ENCODE assay signal across 8 cellular contexts in genomic region chr14:23953116-23953463, GRCh38. TPM values are rescaled to one million over a fixed set of nuclear protein-coding genes. Genes with fewer than 3 reads are reported as not detected.
DNase-seq lines count a peak whose midpoint lies in the region; TF ChIP-seq lines count a peak whose summit lies in the region.
"Not testable (repeated sequence)": the region's sequence is repeated elsewhere in the genome, so short reads cannot be mapped to it uniquely, and the experiment has no call there.

No MANE protein-coding gene starts in this region.

- not testable (repeated sequence) for TF ChIP-seq CTCF in adrenal gland (IDR thresholded peaks at IDR 0.05); epithelial cell of proximal tubule (conservative IDR thresholded peaks at IDR 0.05; ENCODE audit: low read depth, low read length); neutrophil (IDR thresholded peaks at IDR 0.05)

- peak overlapping the region; percentile 52 to 84 (median 77) for H3K27ac Mint-ChIP-seq in CD4-positive, alpha-beta memory T cell

- intact Hi-C loops in CD4-positive, alpha-beta memory T cell (cut with micrococcal nuclease) = loop anchor here (10.0 kb wide), 1 partner anchor 62 kb away; no protein-coding TSS in a partner anchor
- intact Hi-C loops in adrenal gland (cut with DNase I) = not testable (repeated sequence)

- 30 to 40% (median 35%) methylated on average over 3 to 6 of the region's 6 CpGs for WGBS in adrenal gland, 4 donors
- WGBS in thymus = 69% methylated on average over 6 of the region's 6 CpGs

- CTCF ChIA-PET in CD4-positive, alpha-beta memory T cell (lab: Charles Lee; ENCODE audit: partially characterized antibody) = interaction anchor here (0.7 to 2.5 kb wide), 7 partner anchors 20 to 363 kb away, joined by 3 to 20 read pairs (median 5); no protein-coding TSS in a partner anchor

- H3K27ac ChIP-seq in CD4-positive, alpha-beta memory T cell (ENCODE audit: low read depth, low read length) = peak overlapping the region; percentile 72
- H3K27ac ChIP-seq in HUES48 (ENCODE audit: low read depth, low read length) (peak overlapping the region; percentile 47), adrenal gland (peak overlapping the region in 3 of 5 donors; percentile 75 to 93 (median 78)), layer of hippocampus (ENCODE audit: low read depth, low read length) (peak overlapping the region; percentile 77), neutrophil (peak overlapping the region; percentile 71)
- not testable (repeated sequence) for H3K27ac ChIP-seq in SK-N-MC; thymus (ENCODE audit: low read depth)

- not testable (repeated sequence) for H3K27me3 ChIP-seq in CD4-positive, alpha-beta memory T cell (ENCODE audit: insufficient read depth, low read length); HUES48 (ENCODE audit: control insufficient read depth, insufficient read depth, low read length); adrenal gland; layer of hippocampus (ENCODE audit: control insufficient read depth, insufficient read depth, low read length); neutrophil; thymus (ENCODE audit: control insufficient read depth, insufficient read depth)

- H3K4me3 ChIP-seq in CD4-positive, alpha-beta memory T cell (ENCODE audit: low read length in 2 of 2) = peak overlapping the region; percentile 74 to 82
- H3K4me3 ChIP-seq in HUES48 (ENCODE audit: low read depth, low read length) = peak overlapping the region; percentile 95
- H3K4me3 ChIP-seq in SK-N-MC = peak overlapping the region; percentile 84
- peak overlapping the region in 3 of 4 donors; percentile 17 to 86 (median 57) for H3K4me3 ChIP-seq in adrenal gland
- peak overlapping the region; percentile 63 for H3K4me3 ChIP-seq in epithelial cell of proximal tubule (ENCODE audit: low read depth, low read length)
- H3K4me3 ChIP-seq in neutrophil (ENCODE audit: low read depth in 1 of 2, low read length in 1 of 2) = peak overlapping the region; percentile 66
- H3K4me3 ChIP-seq in thymus (ENCODE audit: low read length) = peak overlapping the region; percentile 72

- peaks cover 25% of the 10 kb centered on the region for H3K4me1 ChIP-seq in CD4-positive, alpha-beta memory T cell (ENCODE audit: insufficient read depth, low read length)
- H3K4me1 ChIP-seq in HUES48 (ENCODE audit: control insufficient read depth, insufficient read depth, low read length); neutrophil (ENCODE audit: control insufficient read depth in 1 of 2, insufficient read depth in 1 of 2, low read depth in 1 of 2, low read length in 1 of 2); thymus (ENCODE audit: control insufficient read depth, insufficient read depth, low read length): not testable (repeated sequence)
- H3K4me1 ChIP-seq in adrenal gland (replicated peaks in 1 of 2) = peaks cover 7 to 18% of the 10 kb centered on the region in 2 donors

- H3K9ac ChIP-seq in HUES48 (ENCODE audit: low read depth, low read length) = 0 out of 2 replicates have a peak overlapping the region, but pooled peaks have one; percentile 45
- peak overlapping the region; percentile 80 for H3K9ac ChIP-seq in SK-N-MC (ENCODE audit: insufficient read length)

- not testable (repeated sequence) for TF ChIP-seq POLR2A in adrenal gland (IDR thresholded peaks at IDR 0.05)

- H3K27me3 Mint-ChIP-seq in CD4-positive, alpha-beta memory T cell = not testable (repeated sequence)

- not testable (repeated sequence) for DNase-seq in CD4-positive, alpha-beta memory T cell; SK-N-MC (ENCODE audit: low read depth, low spot score); epithelial cell of proximal tubule (ENCODE audit: low read depth)
- peak in 1 of 7 donors; percentile 26 for DNase-seq in adrenal gland

- peaks cover 14 to 42% (median 31%) of the 10 kb centered on the region in 4 donors for H3K4me1 Mint-ChIP-seq in CD4-positive, alpha-beta memory T cell

- H3K9me3 Mint-ChIP-seq in CD4-positive, alpha-beta memory T cell = not testable (repeated sequence)

- H3K36me3 ChIP-seq in CD4-positive, alpha-beta memory T cell (ENCODE audit: insufficient read depth, low read length); HUES48 (ENCODE audit: control insufficient read depth, insufficient read depth, low read length); SK-N-MC (ENCODE audit: insufficient read depth, low read length); adrenal gland (replicated peaks in 1 of 2); neutrophil; thymus (ENCODE audit: control insufficient read depth, insufficient read depth): not testable (repeated sequence)

- peaks cover 0 to 18% of the 10 kb centered on the region in 2 donors for H3K36me3 Mint-ChIP-seq in CD4-positive, alpha-beta memory T cell

- POLR2A ChIA-PET in CD4-positive, alpha-beta memory T cell (lab: Charles Lee; ENCODE audit: partially characterized antibody) = interaction anchor here (0.7 to 1.8 kb wide), 4 partner anchors 23 to 364 kb away, joined by 3 to 6 read pairs (median 4); no protein-coding TSS in a partner anchor

- not testable (repeated sequence) for H3K9me3 ChIP-seq in CD4-positive, alpha-beta memory T cell (ENCODE audit: control insufficient read depth in 1 of 2, low read length in 2 of 2); HUES48 (ENCODE audit: control insufficient read depth, insufficient read depth, low read length); SK-N-MC (ENCODE audit: low read depth, low read length); adrenal gland (replicated peaks in 1 of 3); neutrophil; thymus (ENCODE audit: control insufficient read depth)

- peak overlapping the region; percentile 95 to 100 (median 98) for H3K4me3 Mint-ChIP-seq in CD4-positive, alpha-beta memory T cell

RNA-seq across cellular contexts. Expression of gene DHRS4, which starts 0.5 kb away (rescaled TPM):
- 10 to 100 TPM; 14.7 to 15.5 TPM for total RNA-seq in CD4-positive, alpha-beta memory T cell
- 10 to 100 TPM; 32.5 to 36.2 TPM for polyA plus RNA-seq in CD4-positive, alpha-beta memory T cell
- 10 to 100 TPM; 33.1 to 77.5 (median 47.7) TPM for total RNA-seq in adrenal gland
- 10 to 100 TPM; 41.0 to 53.3 (median 52.7) TPM for polyA plus RNA-seq in adrenal gland
- total RNA-seq in epithelial cell of proximal tubule = 33.1 and 43.7 TPM in 2 replicates
- polyA plus RNA-seq in thymus = 28.3 TPM

RNA-seq across cellular contexts. Expression of gene DHRS4L2, which starts 35.6 kb away (rescaled TPM):
- total RNA-seq in CD4-positive, alpha-beta memory T cell = 10 to 100 TPM; 13.3 to 16.8 TPM
- 10 to 100 TPM; 18.6 to 19.6 TPM for polyA plus RNA-seq in CD4-positive, alpha-beta memory T cell
- total RNA-seq in adrenal gland (10 to 100 TPM; 14.8 to 56.4 (median 33.0) TPM), epithelial cell of proximal tubule (13.6 and 14.8 TPM in 2 replicates)
- polyA plus RNA-seq in adrenal gland (10 to 100 TPM; 41.5 to 52.3 (median 45.7) TPM), thymus (39.6 TPM)
